Comparison of ENCODE assay signal across 17 cellular contexts in genomic region chr4:158195297-158195696, GRCh38. TPM values are rescaled to one million over a fixed set of nuclear protein-coding genes. Genes with fewer than 3 reads are reported as not detected.
DNase-seq lines count a peak whose midpoint lies in the region; ATAC-seq and TF ChIP-seq lines count a peak whose summit lies in the region.
"Had no signal": no experiment of that assay in that cellular context is flagged by ENCODE, and none has a peak within 500 bp of the region (broad histone marks: within the 10 kb centered on the region; RNA-seq: fewer than 3 reads in every experiment).

No MANE protein-coding gene starts in this region.

- peaks cover 5% of the 10 kb centered on the region for H3K27me3 Mint-ChIP-seq in activated naive CD8-positive, alpha-beta T cell treated with anti-CD3 and anti-CD28 coated beads for 36 hours
- H3K27me3 Mint-ChIP-seq: CD4-positive, CD25-positive, alpha-beta regulatory T cell had no signal

- no peak for TF ChIP-seq CTCF in ascending aorta (IDR thresholded peaks at IDR 0.05)

- no peak overlapping the region for H3K4me3 Mint-ChIP-seq in activated naive CD8-positive, alpha-beta T cell treated with anti-CD3 and anti-CD28 coated beads for 36 hours
- H3K4me3 Mint-ChIP-seq: CD4-positive, CD25-positive, alpha-beta regulatory T cell had no signal

- no peak for ATAC-seq in GM21717 (IDR thresholded peaks at IDR 0.05; ENCODE audit: unreplicated experiment)
- ATAC-seq: GM12878, HepG2 had no signal

- H3K9me3 Mint-ChIP-seq in activated naive CD8-positive, alpha-beta T cell treated with anti-CD3 and anti-CD28 coated beads for 36 hours = no peaks in the 10 kb centered on the region

- peaks cover 6 to 29% of the 10 kb centered on the region in 2 donors for H3K4me1 ChIP-seq in ascending aorta
- H3K4me1 ChIP-seq: BLaER1 treated with 17β-estradiol and CSF1 and Interleukin-3, amounts not matched to agents 10 nM and 100 nM; HAP-1 had no signal

- intact Hi-C loops in ascending aorta (cut with DNase I) = no loop called here

- H3K36me3 Mint-ChIP-seq in activated naive CD8-positive, alpha-beta T cell treated with anti-CD3 and anti-CD28 coated beads for 36 hours = no peaks in the 10 kb centered on the region
- H3K36me3 Mint-ChIP-seq: CD4-positive, CD25-positive, alpha-beta regulatory T cell had no signal

- no peak overlapping the region for H3K4me3 ChIP-seq in ascending aorta
- H3K4me3 ChIP-seq: BLaER1 treated with 17β-estradiol and CSF1 and Interleukin-3, amounts not matched to agents 10 nM and 100 nM; GM12878; HAP-1 had no signal

- H3K27ac ChIP-seq in ascending aorta (peak overlapping the region; percentile 88 to 92), temporal lobe (ENCODE audit: low read depth, low read length) (peak overlapping the region; percentile 87)
- H3K27ac ChIP-seq: BLaER1 treated with 17β-estradiol and CSF1 and Interleukin-3, amounts not matched to agents 10 nM and 100 nM had no signal

- no peaks in the 10 kb centered on the region for H3K9me3 ChIP-seq in ascending aorta
- H3K9me3 ChIP-seq: BLaER1 treated with 17β-estradiol and CSF1 and Interleukin-3, amounts not matched to agents 10 nM and 100 nM; HAP-1 had no signal

- peaks cover 0 to 5% of the 10 kb centered on the region in 2 donors for H3K36me3 ChIP-seq in ascending aorta
- H3K36me3 ChIP-seq: HAP-1 had no signal

- H3K27ac Mint-ChIP-seq in activated naive CD8-positive, alpha-beta T cell treated with anti-CD3 and anti-CD28 coated beads for 36 hours = no peak overlapping the region
- H3K27ac Mint-ChIP-seq: CD4-positive, CD25-positive, alpha-beta regulatory T cell had no signal

- H3K27me3 ChIP-seq in ascending aorta = no peaks in the 10 kb centered on the region
- H3K27me3 ChIP-seq: BLaER1 treated with 17β-estradiol and CSF1 and Interleukin-3, amounts not matched to agents 10 nM and 100 nM had no signal

- H3K4me1 Mint-ChIP-seq in activated naive CD8-positive, alpha-beta T cell treated with anti-CD3 and anti-CD28 coated beads for 36 hours = no peaks in the 10 kb centered on the region
- H3K4me1 Mint-ChIP-seq: CD4-positive, CD25-positive, alpha-beta regulatory T cell had no signal

- peak; percentile 57 for DNase-seq in EH (ENCODE audit: low read depth)
- DNase-seq in ascending aorta (ENCODE audit: low spot score in 2 of 2) = no peak
- peak; percentile 58 for DNase-seq in foreskin melanocyte
- DNase-seq in stimulated activated CD8-positive, alpha-beta memory T cell treated with anti-CD3 and anti-CD28 coated beads, Interleukin-4, amount 100 ng/mL, for 48 hours = no peak
- no peak for DNase-seq in activated naive CD8-positive, alpha-beta T cell treated with anti-CD3 and anti-CD28 coated beads for 36 hours
- no peak for DNase-seq in epidermal melanocyte (ENCODE audit: insufficient read length, low spot score)
- DNase-seq: 8988T; AML-193; CD4-positive, CD25-positive, alpha-beta regulatory T cell; DMS53; GOT3 had no signal

RNA-seq across cellular contexts. Expression of gene TMEM144, which starts 15.0 kb away (rescaled TPM):
- total RNA-seq in ascending aorta (4.0 TPM), temporal lobe (1.2 TPM)
- under 1 TPM; 0.16 to 0.25 TPM for total RNA-seq in activated naive CD8-positive, alpha-beta T cell treated with anti-CD3 and anti-CD28 coated beads for 36 hours
- total RNA-seq: CD4-positive, CD25-positive, alpha-beta regulatory T cell had no signal

RNA-seq across cellular contexts. Expression of gene GASK1B, which starts 22.5 kb away (rescaled TPM):
- total RNA-seq in ascending aorta (69.7 TPM), temporal lobe (14.3 TPM)
- total RNA-seq in activated naive CD8-positive, alpha-beta T cell treated with anti-CD3 and anti-CD28 coated beads for 36 hours = not detected
- total RNA-seq: CD4-positive, CD25-positive, alpha-beta regulatory T cell had no signal

Comparison
In these comparisons a context has a peak if more than half of its experiments do, and no peak if none do; other contexts are left out.
1. DNase-seq: peak in EH (single experiment) and foreskin melanocyte (single experiment); none in ascending aorta (0 of 2), stimulated activated CD8-positive, alpha-beta memory T cell treated with anti-CD3 and anti-CD28 coated beads, Interleukin-4, amount 100 ng/mL, for 48 hours (single experiment), activated naive CD8-positive, alpha-beta T cell treated with anti-CD3 and anti-CD28 coated beads for 36 hours (single experiment) and epidermal melanocyte (single experiment).
2. RNA of gene GASK1B, which starts 22.5 kb away (total RNA-seq): 69.7 TPM in ascending aorta (single experiment) and 14.3 TPM in temporal lobe (single experiment); not detected in activated naive CD8-positive, alpha-beta T cell treated with anti-CD3 and anti-CD28 coated beads for 36 hours; every median in the first group is over 10 times any median in the second.